Comparison of ENCODE assay signal across 10 cellular contexts in the genomic region with DNA sequence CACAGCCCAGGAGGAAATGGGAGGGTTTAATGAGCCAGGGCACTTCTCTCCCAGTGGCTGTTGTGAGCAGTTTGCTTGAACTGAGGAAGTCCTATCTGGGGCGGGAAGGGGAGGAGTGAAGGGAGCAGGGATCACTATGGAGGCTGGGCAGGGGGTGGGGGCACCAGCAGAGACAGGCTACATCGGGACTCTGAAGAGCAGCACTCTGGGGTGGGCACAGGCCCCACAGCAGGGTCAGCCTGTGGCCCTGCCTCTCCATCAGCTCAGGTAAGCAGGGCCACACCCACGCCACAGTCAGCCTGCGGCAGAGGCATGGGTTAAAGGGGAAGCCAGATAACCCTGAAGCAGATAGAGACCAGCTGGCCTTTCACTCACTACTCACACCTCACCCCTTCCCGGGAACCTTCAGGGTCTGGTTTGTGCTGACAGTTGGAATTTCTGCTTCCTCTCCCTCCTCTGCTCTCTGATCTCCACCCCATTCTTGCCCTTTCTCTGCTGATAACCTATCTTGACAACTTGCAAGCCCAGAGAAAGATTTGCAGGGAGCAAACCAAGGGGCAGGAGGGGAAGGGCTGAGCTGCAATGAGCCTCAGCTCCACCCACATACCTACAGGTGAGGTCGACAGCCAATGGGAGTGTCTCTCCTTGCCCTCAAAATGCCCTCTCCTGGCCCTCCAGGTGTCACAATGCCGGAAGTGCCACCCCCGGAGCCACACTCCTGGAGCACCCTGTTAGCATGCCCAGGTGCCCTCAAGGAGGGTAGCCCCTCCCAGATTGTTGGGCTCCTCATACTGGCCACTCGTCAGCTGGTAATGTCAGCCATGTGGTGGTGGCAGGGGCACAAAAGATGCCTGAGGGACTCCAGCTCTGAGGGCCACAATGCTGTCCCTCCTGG. TPM values are rescaled to one million over a fixed set of nuclear protein-coding genes. Genes with fewer than 3 reads are reported as not detected.
DNase-seq lines count a peak whose midpoint lies in the region; ATAC-seq and TF ChIP-seq lines count a peak whose summit lies in the region.
"Had no signal": no experiment of that assay in that cellular context is flagged by ENCODE, and none has a peak within 500 bp of the region (broad histone marks: within the 10 kb centered on the region; RNA-seq: fewer than 3 reads in every experiment).

No MANE protein-coding gene starts in this region.

- intact Hi-C loops in sigmoid colon (cut with DNase I): no loop called here

- TF ChIP-seq POLR2A in sigmoid colon (IDR thresholded peaks at IDR 0.05): no peak

- no peak for TF ChIP-seq EP300 in sigmoid colon (IDR thresholded peaks at IDR 0.05)

- no peak overlapping the region for H3K27ac Mint-ChIP-seq in endodermal cell

- no peaks in the 10 kb centered on the region for H3K9me3 Mint-ChIP-seq in endodermal cell

- no peak overlapping the region for H3K4me3 Mint-ChIP-seq in endodermal cell
- H3K4me3 Mint-ChIP-seq: CD4-positive, CD25-positive, alpha-beta regulatory T cell had no signal

- H3K9me3 ChIP-seq in endodermal cell (ENCODE audit: control insufficient read depth, low read length) (no peaks in the 10 kb centered on the region), mucosa of stomach (ENCODE audit: control insufficient read depth, low read length) (no peaks in the 10 kb centered on the region), sigmoid colon (no peaks in the 10 kb centered on the region)

- peaks cover 14% of the 10 kb centered on the region for H3K27me3 Mint-ChIP-seq in endodermal cell (ENCODE audit: insufficient read depth)
- H3K27me3 Mint-ChIP-seq: CD4-positive, CD25-positive, alpha-beta regulatory T cell had no signal

- no peak overlapping the region for H3K4me3 ChIP-seq in endodermal cell (ENCODE audit: low read length)
- no peak overlapping the region for H3K4me3 ChIP-seq in mucosa of stomach (ENCODE audit: low read length)
- H3K4me3 ChIP-seq in sigmoid colon: peak overlapping the region in 1 of 4 donors; percentile 17

- H3K4me1 Mint-ChIP-seq in endodermal cell: peaks cover 21% of the 10 kb centered on the region

- ATAC-seq in HG02938 (IDR thresholded peaks at IDR 0.05; ENCODE audit: unreplicated experiment) (no peak), GM21423 (IDR thresholded peaks at IDR 0.05; ENCODE audit: unreplicated experiment) (no peak)

- no peaks in the 10 kb centered on the region for H3K36me3 ChIP-seq in endodermal cell (ENCODE audit: control insufficient read depth, insufficient read depth, low read length)
- no peaks in the 10 kb centered on the region for H3K36me3 ChIP-seq in mucosa of stomach (ENCODE audit: control insufficient read depth, insufficient read depth, low read length)
- no peaks in the 10 kb centered on the region for H3K36me3 ChIP-seq in sigmoid colon

- WGBS in endodermal cell (ENCODE audit: insufficient coverage in 1 of 2, insufficient read length in 1 of 2), 2 experiments: 64 to 70% methylated on average over 4 to 9 of the region's 9 CpGs
- 14 to 52% methylated on average over 9 of the region's 9 CpGs for WGBS in sigmoid colon, 2 donors

- no peak for TF ChIP-seq CTCF in endodermal cell (conservative IDR thresholded peaks at IDR 0.05)
- no peak for TF ChIP-seq CTCF in sigmoid colon (IDR thresholded peaks at IDR 0.05)

- H3K27me3 ChIP-seq in endodermal cell (ENCODE audit: control insufficient read depth, insufficient read depth, low read length, poor library complexity, severe bottlenecking) (peaks cover 12% of the 10 kb centered on the region), mucosa of stomach (ENCODE audit: control insufficient read depth, insufficient read depth, low read length) (no peaks in the 10 kb centered on the region), sigmoid colon (peaks cover 0 to 14% (median 0%) of the 10 kb centered on the region in 3 donors)

- peak; percentile 77 for DNase-seq in CD1c-positive myeloid dendritic cell (ENCODE audit: extremely low spot score)
- DNase-seq in NCI-H2107 (lab: John Stamatoyannopoulos, UW): peak; percentile 31
- DNase-seq in endodermal cell: peak; percentile 84
- DNase-seq in sigmoid colon: no peak
- no peak for DNase-seq in HCEC 1CT
- DNase-seq: CD4-positive, CD25-positive, alpha-beta regulatory T cell; NCI-H526 treated with DMSO at 0.1 percent for 48 hours had no signal

- H3K9ac ChIP-seq in endodermal cell (ENCODE audit: extremely low read depth, low read length, poor library complexity, severe bottlenecking) (no peak overlapping the region), mucosa of stomach (ENCODE audit: low read length) (peak overlapping the region; percentile 55)

- H3K27ac ChIP-seq in endodermal cell (ENCODE audit: low read depth, low read length) (no peak overlapping the region), sigmoid colon (no peak overlapping the region)

- no peaks in the 10 kb centered on the region for H3K36me3 Mint-ChIP-seq in endodermal cell (ENCODE audit: low read depth)
- H3K36me3 Mint-ChIP-seq: CD4-positive, CD25-positive, alpha-beta regulatory T cell had no signal

- H3K4me1 ChIP-seq in endodermal cell (ENCODE audit: control insufficient read depth, insufficient read depth, low read length) (peaks cover 7% of the 10 kb centered on the region), mucosa of stomach (ENCODE audit: control insufficient read depth, insufficient read depth, low read length) (peaks cover 70% of the 10 kb centered on the region), sigmoid colon (peaks cover 0 to 15% (median 10%) of the 10 kb centered on the region in 4 donors)

RNA-seq across cellular contexts. Expression of a gene that starts 3.7 kb away (rescaled TPM):
- total RNA-seq in endodermal cell: not detected
- polyA plus RNA-seq in endodermal cell (2013, experiment 1 of 2): not detected
- not detected for polyA plus RNA-seq in endodermal cell (2013, experiment 2 of 2)
- under 1 TPM in 1 of 4 donors, not detected in 3; 0.16 TPM for total RNA-seq in sigmoid colon
- under 1 TPM; 0.09 to 0.60 (median 0.46) TPM for polyA plus RNA-seq in sigmoid colon
- total RNA-seq: CD4-positive, CD25-positive, alpha-beta regulatory T cell had no signal

Comparison
In these comparisons a context has a peak if more than half of its experiments do, and no peak if none do; other contexts are left out.
1. DNase-seq: peak in CD1c-positive myeloid dendritic cell (single experiment), NCI-H2107 (single experiment) and endodermal cell (single experiment); none in sigmoid colon (single experiment) and HCEC 1CT (single experiment).